ENCODE assay signal across 2 cellular contexts in the genomic region with DNA sequence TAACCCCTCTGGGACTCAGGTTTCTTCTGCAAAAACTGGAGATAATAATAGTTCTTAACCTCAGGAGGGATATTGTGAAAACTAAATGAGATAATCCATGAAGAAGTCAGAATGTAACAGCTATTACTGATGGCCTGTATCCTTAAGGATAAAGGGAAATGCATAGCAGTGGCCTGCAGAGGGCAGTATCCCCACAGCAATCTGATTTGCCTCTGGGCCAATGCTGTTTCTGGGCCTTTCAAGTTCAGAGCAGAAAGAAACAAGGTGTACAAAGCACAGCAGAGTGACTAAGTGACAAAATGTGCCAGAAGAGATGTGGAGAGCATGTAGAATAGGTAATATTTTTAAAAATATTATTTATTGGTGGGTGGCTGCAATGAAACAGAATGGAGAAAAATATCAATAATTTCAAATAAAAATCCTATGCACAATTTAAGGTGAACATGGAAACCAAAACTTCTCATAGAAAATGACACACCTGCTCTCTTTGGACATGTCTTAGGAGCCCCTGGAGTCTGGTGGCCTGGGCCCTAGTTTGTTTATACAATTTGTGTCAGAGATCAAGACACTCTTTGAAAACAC.
TF ChIP-seq lines count a peak whose summit lies in the region.

No MANE protein-coding gene starts in this region.

TF ChIP-seq in GM23338, 12 proteins besides CTCF, POLR2A, EP300 and RAD21 (continued from another document):
- TF ChIP-seq, protein P1, sequence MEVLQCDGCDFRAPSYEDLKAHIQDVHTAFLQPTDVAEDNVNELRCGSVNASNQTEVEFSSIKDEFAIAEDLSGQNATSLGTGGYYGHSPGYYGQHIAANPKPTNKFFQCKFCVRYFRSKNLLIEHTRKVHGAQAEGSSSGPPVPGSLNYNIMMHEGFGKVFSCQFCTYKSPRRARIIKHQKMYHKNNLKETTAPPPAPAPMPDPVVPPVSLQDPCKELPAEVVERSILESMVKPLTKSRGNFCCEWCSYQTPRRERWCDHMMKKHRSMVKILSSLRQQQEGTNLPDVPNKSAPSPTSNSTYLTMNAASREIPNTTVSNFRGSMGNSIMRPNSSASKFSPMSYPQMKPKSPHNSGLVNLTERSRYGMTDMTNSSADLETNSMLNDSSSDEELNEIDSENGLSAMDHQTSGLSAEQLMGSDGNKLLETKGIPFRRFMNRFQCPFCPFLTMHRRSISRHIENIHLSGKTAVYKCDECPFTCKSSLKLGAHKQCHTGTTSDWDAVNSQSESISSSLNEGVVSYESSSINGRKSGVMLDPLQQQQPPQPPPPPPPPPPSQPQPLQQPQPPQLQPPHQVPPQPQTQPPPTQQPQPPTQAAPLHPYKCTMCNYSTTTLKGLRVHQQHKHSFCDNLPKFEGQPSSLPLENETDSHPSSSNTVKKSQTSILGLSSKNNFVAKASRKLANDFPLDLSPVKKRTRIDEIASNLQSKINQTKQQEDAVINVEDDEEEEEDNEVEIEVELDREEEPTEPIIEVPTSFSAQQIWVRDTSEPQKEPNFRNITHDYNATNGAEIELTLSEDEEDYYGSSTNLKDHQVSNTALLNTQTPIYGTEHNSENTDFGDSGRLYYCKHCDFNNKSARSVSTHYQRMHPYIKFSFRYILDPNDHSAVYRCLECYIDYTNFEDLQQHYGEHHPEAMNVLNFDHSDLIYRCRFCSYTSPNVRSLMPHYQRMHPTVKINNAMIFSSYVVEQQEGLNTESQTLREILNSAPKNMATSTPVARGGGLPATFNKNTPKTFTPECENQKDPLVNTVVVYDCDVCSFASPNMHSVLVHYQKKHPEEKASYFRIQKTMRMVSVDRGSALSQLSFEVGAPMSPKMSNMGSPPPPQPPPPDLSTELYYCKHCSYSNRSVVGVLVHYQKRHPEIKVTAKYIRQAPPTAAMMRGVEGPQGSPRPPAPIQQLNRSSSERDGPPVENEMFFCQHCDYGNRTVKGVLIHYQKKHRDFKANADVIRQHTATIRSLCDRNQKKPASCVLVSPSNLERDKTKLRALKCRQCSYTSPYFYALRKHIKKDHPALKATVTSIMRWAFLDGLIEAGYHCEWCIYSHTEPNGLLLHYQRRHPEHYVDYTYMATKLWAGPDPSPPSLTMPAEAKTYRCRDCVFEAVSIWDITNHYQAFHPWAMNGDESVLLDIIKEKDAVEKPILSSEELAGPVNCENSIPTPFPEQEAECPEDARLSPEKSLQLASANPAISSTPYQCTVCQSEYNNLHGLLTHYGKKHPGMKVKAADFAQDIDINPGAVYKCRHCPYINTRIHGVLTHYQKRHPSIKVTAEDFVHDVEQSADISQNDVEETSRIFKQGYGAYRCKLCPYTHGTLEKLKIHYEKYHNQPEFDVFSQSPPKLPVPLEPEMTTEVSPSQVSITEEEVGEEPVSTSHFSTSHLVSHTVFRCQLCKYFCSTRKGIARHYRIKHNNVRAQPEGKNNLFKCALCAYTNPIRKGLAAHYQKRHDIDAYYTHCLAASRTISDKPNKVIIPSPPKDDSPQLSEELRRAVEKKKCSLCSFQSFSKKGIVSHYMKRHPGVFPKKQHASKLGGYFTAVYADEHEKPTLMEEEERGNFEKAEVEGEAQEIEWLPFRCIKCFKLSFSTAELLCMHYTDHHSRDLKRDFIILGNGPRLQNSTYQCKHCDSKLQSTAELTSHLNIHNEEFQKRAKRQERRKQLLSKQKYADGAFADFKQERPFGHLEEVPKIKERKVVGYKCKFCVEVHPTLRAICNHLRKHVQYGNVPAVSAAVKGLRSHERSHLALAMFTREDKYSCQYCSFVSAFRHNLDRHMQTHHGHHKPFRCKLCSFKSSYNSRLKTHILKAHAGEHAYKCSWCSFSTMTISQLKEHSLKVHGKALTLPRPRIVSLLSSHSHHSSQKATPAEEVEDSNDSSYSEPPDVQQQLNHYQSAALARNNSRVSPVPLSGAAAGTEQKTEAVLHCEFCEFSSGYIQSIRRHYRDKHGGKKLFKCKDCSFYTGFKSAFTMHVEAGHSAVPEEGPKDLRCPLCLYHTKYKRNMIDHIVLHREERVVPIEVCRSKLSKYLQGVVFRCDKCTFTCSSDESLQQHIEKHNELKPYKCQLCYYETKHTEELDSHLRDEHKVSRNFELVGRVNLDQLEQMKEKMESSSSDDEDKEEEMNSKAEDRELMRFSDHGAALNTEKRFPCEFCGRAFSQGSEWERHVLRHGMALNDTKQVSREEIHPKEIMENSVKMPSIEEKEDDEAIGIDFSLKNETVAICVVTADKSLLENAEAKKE (CRISPR knock-in tag; IDR thresholded peaks at IDR 0.05): no peak
- no peak for TF ChIP-seq NANOG (IDR thresholded peaks at IDR 0.05; ENCODE audit: borderline replicate concordance)
- TF ChIP-seq POLR2AphosphoS5 (IDR thresholded peaks at IDR 0.05; ENCODE audit: low read depth): no peak
- no peak for TF ChIP-seq CREB1 (CRISPR knock-in tag; IDR thresholded peaks at IDR 0.05; ENCODE audit: low read depth)
- no peak for TF ChIP-seq ZNF331 (CRISPR knock-in tag; IDR thresholded peaks at IDR 0.05; ENCODE audit: low read depth)
- no peak for TF ChIP-seq ZNF114 (CRISPR knock-in tag; IDR thresholded peaks at IDR 0.05)
- TF ChIP-seq, protein P2, sequence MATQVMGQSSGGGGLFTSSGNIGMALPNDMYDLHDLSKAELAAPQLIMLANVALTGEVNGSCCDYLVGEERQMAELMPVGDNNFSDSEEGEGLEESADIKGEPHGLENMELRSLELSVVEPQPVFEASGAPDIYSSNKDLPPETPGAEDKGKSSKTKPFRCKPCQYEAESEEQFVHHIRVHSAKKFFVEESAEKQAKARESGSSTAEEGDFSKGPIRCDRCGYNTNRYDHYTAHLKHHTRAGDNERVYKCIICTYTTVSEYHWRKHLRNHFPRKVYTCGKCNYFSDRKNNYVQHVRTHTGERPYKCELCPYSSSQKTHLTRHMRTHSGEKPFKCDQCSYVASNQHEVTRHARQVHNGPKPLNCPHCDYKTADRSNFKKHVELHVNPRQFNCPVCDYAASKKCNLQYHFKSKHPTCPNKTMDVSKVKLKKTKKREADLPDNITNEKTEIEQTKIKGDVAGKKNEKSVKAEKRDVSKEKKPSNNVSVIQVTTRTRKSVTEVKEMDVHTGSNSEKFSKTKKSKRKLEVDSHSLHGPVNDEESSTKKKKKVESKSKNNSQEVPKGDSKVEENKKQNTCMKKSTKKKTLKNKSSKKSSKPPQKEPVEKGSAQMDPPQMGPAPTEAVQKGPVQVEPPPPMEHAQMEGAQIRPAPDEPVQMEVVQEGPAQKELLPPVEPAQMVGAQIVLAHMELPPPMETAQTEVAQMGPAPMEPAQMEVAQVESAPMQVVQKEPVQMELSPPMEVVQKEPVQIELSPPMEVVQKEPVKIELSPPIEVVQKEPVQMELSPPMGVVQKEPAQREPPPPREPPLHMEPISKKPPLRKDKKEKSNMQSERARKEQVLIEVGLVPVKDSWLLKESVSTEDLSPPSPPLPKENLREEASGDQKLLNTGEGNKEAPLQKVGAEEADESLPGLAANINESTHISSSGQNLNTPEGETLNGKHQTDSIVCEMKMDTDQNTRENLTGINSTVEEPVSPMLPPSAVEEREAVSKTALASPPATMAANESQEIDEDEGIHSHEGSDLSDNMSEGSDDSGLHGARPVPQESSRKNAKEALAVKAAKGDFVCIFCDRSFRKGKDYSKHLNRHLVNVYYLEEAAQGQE (IDR thresholded peaks at IDR 0.05; ENCODE audit: unreplicated experiment): no peak
- no peak for TF ChIP-seq EZH2 (IDR thresholded peaks at IDR 0.05; ENCODE audit: low read depth, unreplicated experiment)

TF ChIP-seq in K562, 482 proteins besides CTCF, POLR2A, EP300 and RAD21 (continued from another document):
- TF ChIP-seq, protein P3, sequence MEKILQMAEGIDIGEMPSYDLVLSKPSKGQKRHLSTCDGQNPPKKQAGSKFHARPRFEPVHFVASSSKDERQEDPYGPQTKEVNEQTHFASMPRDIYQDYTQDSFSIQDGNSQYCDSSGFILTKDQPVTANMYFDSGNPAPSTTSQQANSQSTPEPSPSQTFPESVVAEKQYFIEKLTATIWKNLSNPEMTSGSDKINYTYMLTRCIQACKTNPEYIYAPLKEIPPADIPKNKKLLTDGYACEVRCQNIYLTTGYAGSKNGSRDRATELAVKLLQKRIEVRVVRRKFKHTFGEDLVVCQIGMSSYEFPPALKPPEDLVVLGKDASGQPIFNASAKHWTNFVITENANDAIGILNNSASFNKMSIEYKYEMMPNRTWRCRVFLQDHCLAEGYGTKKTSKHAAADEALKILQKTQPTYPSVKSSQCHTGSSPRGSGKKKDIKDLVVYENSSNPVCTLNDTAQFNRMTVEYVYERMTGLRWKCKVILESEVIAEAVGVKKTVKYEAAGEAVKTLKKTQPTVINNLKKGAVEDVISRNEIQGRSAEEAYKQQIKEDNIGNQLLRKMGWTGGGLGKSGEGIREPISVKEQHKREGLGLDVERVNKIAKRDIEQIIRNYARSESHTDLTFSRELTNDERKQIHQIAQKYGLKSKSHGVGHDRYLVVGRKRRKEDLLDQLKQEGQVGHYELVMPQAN (IDR thresholded peaks at IDR 0.05; ENCODE audit: borderline replicate concordance): no peak
- TF ChIP-seq RNF2 (IDR thresholded peaks at IDR 0.05) (no peak), KLF16 (IDR thresholded peaks at IDR 0.05) (0 out of 2 replicates have a peak, but pooled peaks have one; percentile 11), HCFC1 (IDR thresholded peaks at IDR 0.05; ENCODE audit: low read depth, low read length) (no peak), ZFP36 (IDR thresholded peaks at IDR 0.05; ENCODE audit: low read depth, low read length, partially characterized antibody) (peak; percentile 45), ZNF311 (CRISPR knock-in tag; IDR thresholded peaks at IDR 0.05) (no peak), MBD2 (IDR thresholded peaks at IDR 0.05; ENCODE audit: borderline replicate concordance, low read depth) (no peak), PRMT5 (CRISPR knock-in tag; IDR thresholded peaks at IDR 0.05) (no peak), STAT5B (CRISPR knock-in tag; IDR thresholded peaks at IDR 0.05) (no peak), ZNF551 (CRISPR knock-in tag; IDR thresholded peaks at IDR 0.05) (no peak), TFAM (CRISPR knock-in tag; conservative IDR thresholded peaks at IDR 0.05) (no peak)
- TF ChIP-seq, protein P4, sequence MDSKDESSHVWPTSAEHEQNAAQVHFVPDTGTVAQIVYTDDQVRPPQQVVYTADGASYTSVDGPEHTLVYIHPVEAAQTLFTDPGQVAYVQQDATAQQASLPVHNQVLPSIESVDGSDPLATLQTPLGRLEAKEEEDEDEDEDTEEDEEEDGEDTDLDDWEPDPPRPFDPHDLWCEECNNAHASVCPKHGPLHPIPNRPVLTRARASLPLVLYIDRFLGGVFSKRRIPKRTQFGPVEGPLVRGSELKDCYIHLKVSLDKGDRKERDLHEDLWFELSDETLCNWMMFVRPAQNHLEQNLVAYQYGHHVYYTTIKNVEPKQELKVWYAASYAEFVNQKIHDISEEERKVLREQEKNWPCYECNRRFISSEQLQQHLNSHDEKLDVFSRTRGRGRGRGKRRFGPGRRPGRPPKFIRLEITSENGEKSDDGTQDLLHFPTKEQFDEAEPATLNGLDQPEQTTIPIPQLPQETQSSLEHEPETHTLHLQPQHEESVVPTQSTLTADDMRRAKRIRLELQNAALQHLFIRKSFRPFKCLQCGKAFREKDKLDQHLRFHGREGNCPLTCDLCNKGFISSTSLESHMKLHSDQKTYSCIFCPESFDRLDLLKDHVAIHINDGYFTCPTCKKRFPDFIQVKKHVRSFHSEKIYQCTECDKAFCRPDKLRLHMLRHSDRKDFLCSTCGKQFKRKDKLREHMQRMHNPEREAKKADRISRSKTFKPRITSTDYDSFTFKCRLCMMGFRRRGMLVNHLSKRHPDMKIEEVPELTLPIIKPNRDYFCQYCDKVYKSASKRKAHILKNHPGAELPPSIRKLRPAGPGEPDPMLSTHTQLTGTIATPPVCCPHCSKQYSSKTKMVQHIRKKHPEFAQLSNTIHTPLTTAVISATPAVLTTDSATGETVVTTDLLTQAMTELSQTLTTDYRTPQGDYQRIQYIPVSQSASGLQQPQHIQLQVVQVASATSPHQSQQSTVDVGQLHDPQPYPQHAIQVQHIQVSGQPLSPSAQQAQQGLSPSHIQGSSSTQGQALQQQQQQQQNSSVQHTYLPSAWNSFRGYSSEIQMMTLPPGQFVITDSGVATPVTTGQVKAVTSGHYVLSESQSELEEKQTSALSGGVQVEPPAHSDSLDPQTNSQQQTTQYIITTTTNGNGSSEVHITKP (IDR thresholded peaks at IDR 0.05; ENCODE audit: partially characterized antibody): no peak
- TF ChIP-seq, protein P5, sequence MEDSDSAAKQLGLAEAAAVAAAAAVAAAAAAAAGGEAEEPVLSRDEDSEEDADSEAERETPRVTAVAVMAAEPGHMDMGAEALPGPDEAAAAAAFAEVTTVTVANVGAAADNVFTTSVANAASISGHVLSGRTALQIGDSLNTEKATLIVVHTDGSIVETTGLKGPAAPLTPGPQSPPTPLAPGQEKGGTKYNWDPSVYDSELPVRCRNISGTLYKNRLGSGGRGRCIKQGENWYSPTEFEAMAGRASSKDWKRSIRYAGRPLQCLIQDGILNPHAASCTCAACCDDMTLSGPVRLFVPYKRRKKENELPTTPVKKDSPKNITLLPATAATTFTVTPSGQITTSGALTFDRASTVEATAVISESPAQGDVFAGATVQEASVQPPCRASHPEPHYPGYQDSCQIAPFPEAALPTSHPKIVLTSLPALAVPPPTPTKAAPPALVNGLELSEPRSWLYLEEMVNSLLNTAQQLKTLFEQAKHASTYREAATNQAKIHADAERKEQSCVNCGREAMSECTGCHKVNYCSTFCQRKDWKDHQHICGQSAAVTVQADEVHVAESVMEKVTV (CRISPR knock-in tag; IDR thresholded peaks at IDR 0.05): peak; percentile 90
- TF ChIP-seq, protein P6, sequence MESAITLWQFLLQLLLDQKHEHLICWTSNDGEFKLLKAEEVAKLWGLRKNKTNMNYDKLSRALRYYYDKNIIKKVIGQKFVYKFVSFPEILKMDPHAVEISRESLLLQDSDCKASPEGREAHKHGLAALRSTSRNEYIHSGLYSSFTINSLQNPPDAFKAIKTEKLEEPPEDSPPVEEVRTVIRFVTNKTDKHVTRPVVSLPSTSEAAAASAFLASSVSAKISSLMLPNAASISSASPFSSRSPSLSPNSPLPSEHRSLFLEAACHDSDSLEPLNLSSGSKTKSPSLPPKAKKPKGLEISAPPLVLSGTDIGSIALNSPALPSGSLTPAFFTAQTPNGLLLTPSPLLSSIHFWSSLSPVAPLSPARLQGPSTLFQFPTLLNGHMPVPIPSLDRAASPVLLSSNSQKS (CRISPR knock-in tag; IDR thresholded peaks at IDR 0.05): no peak
